8 cellular contexts compared by ENCODE assay signal in genomic region chr10:119517235-119518141, GRCh38. TPM values are rescaled to one million over a fixed set of nuclear protein-coding genes. Genes with fewer than 3 reads are reported as not detected.
DNase-seq lines count a peak whose midpoint lies in the region; ATAC-seq and TF ChIP-seq lines count a peak whose summit lies in the region.

No MANE protein-coding gene starts in this region.

- H3K27me3 ChIP-seq in osteoblast (ENCODE audit: insufficient read depth, low read length): no peaks in the 10 kb centered on the region
- no peaks in the 10 kb centered on the region for H3K27me3 ChIP-seq in MG63

- DNase-seq in stimulated activated CD4-positive, alpha-beta T cell treated with anti-CD3 and anti-CD28 coated beads, Interleukin-12 subunit alpha, Interleukin-12 subunit beta, amount 100 ng/mL, for 48 hours (ENCODE audit: low read depth in 2 of 3, low spot score in 1 of 3): peak in 2 of 3 donors; percentile 57 to 64
- no peak for DNase-seq in stimulated activated CD4-positive, alpha-beta T cell treated with anti-CD3 and anti-CD28 coated beads, Interleukin-12 subunit alpha, Interleukin-12 subunit beta, amount 100 ng/mL, for 4 hours
- peak; percentile 71 for DNase-seq in choroid plexus epithelial cell (ENCODE audit: low read depth)
- DNase-seq in osteoblast (ENCODE audit: insufficient read length, low spot score, missing footprints): peak; percentile 77
- no peak for DNase-seq in DMS53 (lab: John Stamatoyannopoulos, UW)
- no peak for DNase-seq in MG63

- peaks cover 18% of the 10 kb centered on the region for H3K4me1 ChIP-seq in osteoblast (ENCODE audit: insufficient read depth, low read length)

- H4K20me1 ChIP-seq in osteoblast (ENCODE audit: insufficient read depth, low read length): no peaks in the 10 kb centered on the region

- TF ChIP-seq CTCF in choroid plexus epithelial cell (conservative IDR thresholded peaks at IDR 0.05; ENCODE audit: low read depth, low read length): no peak
- no peak for TF ChIP-seq CTCF in osteoblast (IDR thresholded peaks at IDR 0.05; ENCODE audit: extremely low read depth, low read depth, low read length)

- peak overlapping the region; percentile 73 for H3K4me3 Mint-ChIP-seq in T-helper 1 cell treated with Interleukin-12 subunit alpha and Interleukin-12 subunit beta and Interleukin-4 antibody, amounts not matched to agents 30 μg/mL and 1 μg/mL, for 36 hours

- H3K9me3 Mint-ChIP-seq in T-helper 1 cell treated with Interleukin-12 subunit alpha and Interleukin-12 subunit beta and Interleukin-4 antibody, amounts not matched to agents 30 μg/mL and 1 μg/mL, for 36 hours: no peaks in the 10 kb centered on the region

- peaks cover 10% of the 10 kb centered on the region for H3K36me3 ChIP-seq in osteoblast (ENCODE audit: insufficient read depth, low read length)
- no peaks in the 10 kb centered on the region for H3K36me3 ChIP-seq in MG63

- H3K36me3 Mint-ChIP-seq in T-helper 1 cell treated with Interleukin-12 subunit alpha and Interleukin-12 subunit beta and Interleukin-4 antibody, amounts not matched to agents 30 μg/mL and 1 μg/mL, for 36 hours (ENCODE audit: low read depth): peaks cover 52% of the 10 kb centered on the region

- H3K27ac ChIP-seq in osteoblast (ENCODE audit: low read depth, low read length): peak overlapping the region; percentile 41

- H3K27ac Mint-ChIP-seq in T-helper 1 cell treated with Interleukin-12 subunit alpha and Interleukin-12 subunit beta and Interleukin-4 antibody, amounts not matched to agents 30 μg/mL and 1 μg/mL, for 36 hours: peak overlapping the region; percentile 90

- H3K79me2 ChIP-seq in osteoblast (ENCODE audit: insufficient read depth, low read length): no peaks in the 10 kb centered on the region

- H3K4me3 ChIP-seq in choroid plexus epithelial cell (ENCODE audit: low read depth, low read length) (no peak overlapping the region), osteoblast (ENCODE audit: insufficient read depth, low read length) (no peak overlapping the region), MG63 (no peak overlapping the region)

- H2AFZ ChIP-seq in osteoblast (ENCODE audit: low read length): peak overlapping the region; percentile 72

- peak; percentile 56 for ATAC-seq in HG03175 (IDR thresholded peaks at IDR 0.05; ENCODE audit: unreplicated experiment)

- peaks cover 47% of the 10 kb centered on the region for H3K4me1 Mint-ChIP-seq in T-helper 1 cell treated with Interleukin-12 subunit alpha and Interleukin-12 subunit beta and Interleukin-4 antibody, amounts not matched to agents 30 μg/mL and 1 μg/mL, for 36 hours (ENCODE audit: low read depth)

- H3K9me3 ChIP-seq in osteoblast (ENCODE audit: low read depth, low read length) (no peaks in the 10 kb centered on the region), MG63 (no peaks in the 10 kb centered on the region)

- H3K4me2 ChIP-seq in osteoblast (ENCODE audit: insufficient read depth, low read length): peak overlapping the region; percentile 36

- no peaks in the 10 kb centered on the region for H3K27me3 Mint-ChIP-seq in T-helper 1 cell treated with Interleukin-12 subunit alpha and Interleukin-12 subunit beta and Interleukin-4 antibody, amounts not matched to agents 30 μg/mL and 1 μg/mL, for 36 hours (ENCODE audit: low read depth)

RNA-seq across cellular contexts. Expression of gene RGS10, which starts 25.0 kb away (rescaled TPM):
- total RNA-seq in osteoblast: 24.5 and 29.3 TPM in 2 replicates
- 33.7 and 41.1 TPM in 2 replicates for total RNA-seq in MG63 (2014; rRNA removed; shearing (Covaris generic); ENCODE audit: low replicate concordance)

Comparison
In these comparisons a context has a peak if more than half of its experiments do, and no peak if none do; other contexts are left out.
1. DNase-seq: peak in stimulated activated CD4-positive, alpha-beta T cell treated with anti-CD3 and anti-CD28 coated beads, Interleukin-12 subunit alpha, Interleukin-12 subunit beta, amount 100 ng/mL, for 48 hours (2 of 3), choroid plexus epithelial cell (single experiment) and osteoblast (single experiment); none in stimulated activated CD4-positive, alpha-beta T cell treated with anti-CD3 and anti-CD28 coated beads, Interleukin-12 subunit alpha, Interleukin-12 subunit beta, amount 100 ng/mL, for 4 hours (single experiment), DMS53 (single experiment) and MG63 (single experiment).